19 cellular contexts compared by ENCODE assay signal in the genomic region with DNA sequence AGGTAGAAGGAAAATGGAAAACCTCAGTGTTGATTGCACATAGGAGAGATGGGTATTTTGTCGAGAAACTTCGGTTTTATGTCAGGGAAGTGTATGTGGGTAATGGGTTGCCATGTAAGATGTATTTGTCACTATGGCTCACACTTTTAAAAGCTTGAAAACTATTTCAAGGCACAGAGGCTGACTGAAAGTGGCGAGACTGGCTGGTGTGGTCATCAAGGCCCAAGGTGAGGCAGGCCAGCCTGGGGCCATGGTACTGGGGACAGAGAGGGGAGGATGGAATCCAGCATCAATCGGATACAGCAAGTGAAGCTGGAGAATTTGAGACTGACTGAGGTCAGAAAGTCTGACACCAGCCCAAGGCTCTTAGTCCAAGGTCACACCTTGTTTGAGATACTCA. TPM values are rescaled to one million over a fixed set of nuclear protein-coding genes. Genes with fewer than 3 reads are reported as not detected.
DNase-seq lines count a peak whose midpoint lies in the region; ATAC-seq and TF ChIP-seq lines count a peak whose summit lies in the region.
"Had no signal": no experiment of that assay in that cellular context is flagged by ENCODE, and none has a peak within 500 bp of the region (broad histone marks: within the 10 kb centered on the region; RNA-seq: fewer than 3 reads in every experiment).

No MANE protein-coding gene starts in this region.

- peak overlapping the region; percentile 66 for H3K27ac ChIP-seq in cingulate gyrus (ENCODE audit: low read depth, low read length)
- no peak overlapping the region for H3K27ac ChIP-seq in neural progenitor cell

- H3K9me3 Mint-ChIP-seq in activated CD8-positive, alpha-beta T cell treated with anti-CD3 and anti-CD28 coated beads, Interleukin-2, amount 10 ng/mL, durations not matched to agents 7 days and 5 days (ENCODE audit: insufficient read depth): no peaks in the 10 kb centered on the region
- H3K9me3 Mint-ChIP-seq in activated CD8-positive, alpha-beta T cell treated with anti-CD3 and anti-CD28 coated beads for 36 hours: no peaks in the 10 kb centered on the region
- H3K9me3 Mint-ChIP-seq in neural progenitor cell: no peaks in the 10 kb centered on the region
- no peaks in the 10 kb centered on the region for H3K9me3 Mint-ChIP-seq in activated naive CD8-positive, alpha-beta T cell treated with anti-CD3 and anti-CD28 coated beads for 36 hours

- no peak for TF ChIP-seq CTCF in activated CD8-positive, alpha-beta T cell treated with anti-CD3 and anti-CD28 coated beads for 36 hours (IDR thresholded peaks at IDR 0.05)
- TF ChIP-seq CTCF in neural progenitor cell (IDR thresholded peaks at IDR 0.05): no peak

- H3K9ac ChIP-seq in neural progenitor cell: no peak overlapping the region

- peaks cover 39% of the 10 kb centered on the region for H3K36me3 Mint-ChIP-seq in activated CD8-positive, alpha-beta T cell treated with anti-CD3 and anti-CD28 coated beads, Interleukin-2, amount 10 ng/mL, durations not matched to agents 7 days and 5 days (ENCODE audit: low read depth)
- H3K36me3 Mint-ChIP-seq in activated CD8-positive, alpha-beta T cell treated with anti-CD3 and anti-CD28 coated beads for 36 hours (ENCODE audit: low read depth): peaks cover 31% of the 10 kb centered on the region
- H3K36me3 Mint-ChIP-seq in neural progenitor cell: peaks cover 23% of the 10 kb centered on the region
- peaks cover 14% of the 10 kb centered on the region for H3K36me3 Mint-ChIP-seq in activated naive CD8-positive, alpha-beta T cell treated with anti-CD3 and anti-CD28 coated beads for 36 hours

- no peaks in the 10 kb centered on the region for H3K9me3 ChIP-seq in neural progenitor cell (ENCODE audit: low read depth)

- H3K4me3 Mint-ChIP-seq in activated CD8-positive, alpha-beta T cell treated with anti-CD3 and anti-CD28 coated beads, Interleukin-2, amount 10 ng/mL, durations not matched to agents 7 days and 5 days: no peak overlapping the region
- no peak overlapping the region for H3K4me3 Mint-ChIP-seq in activated CD8-positive, alpha-beta T cell treated with anti-CD3 and anti-CD28 coated beads for 36 hours
- no peak overlapping the region for H3K4me3 Mint-ChIP-seq in neural progenitor cell
- no peak overlapping the region for H3K4me3 Mint-ChIP-seq in activated naive CD8-positive, alpha-beta T cell treated with anti-CD3 and anti-CD28 coated beads for 36 hours

- no peaks in the 10 kb centered on the region for H3K4me1 Mint-ChIP-seq in activated CD8-positive, alpha-beta T cell treated with anti-CD3 and anti-CD28 coated beads, Interleukin-2, amount 10 ng/mL, durations not matched to agents 7 days and 5 days (ENCODE audit: low read depth)
- no peaks in the 10 kb centered on the region for H3K4me1 Mint-ChIP-seq in activated CD8-positive, alpha-beta T cell treated with anti-CD3 and anti-CD28 coated beads for 36 hours (ENCODE audit: low read depth)
- H3K4me1 Mint-ChIP-seq in neural progenitor cell: peaks cover 36% of the 10 kb centered on the region
- peaks cover 2% of the 10 kb centered on the region for H3K4me1 Mint-ChIP-seq in activated naive CD8-positive, alpha-beta T cell treated with anti-CD3 and anti-CD28 coated beads for 36 hours

- POLR2A ChIA-PET in activated CD8-positive, alpha-beta T cell treated with anti-CD3 and anti-CD28 coated beads, Interleukin-2, amount 10 ng/mL, durations not matched to agents 7 days and 5 days (lab: Charles Lee): no interaction called here
- POLR2A ChIA-PET in activated CD8-positive, alpha-beta T cell treated with anti-CD3 and anti-CD28 coated beads for 36 hours (lab: Charles Lee): no interaction called here

- H3K27me3 Mint-ChIP-seq in activated CD8-positive, alpha-beta T cell treated with anti-CD3 and anti-CD28 coated beads, Interleukin-2, amount 10 ng/mL, durations not matched to agents 7 days and 5 days (ENCODE audit: low read depth): no peaks in the 10 kb centered on the region
- H3K27me3 Mint-ChIP-seq in activated CD8-positive, alpha-beta T cell treated with anti-CD3 and anti-CD28 coated beads for 36 hours: no peaks in the 10 kb centered on the region
- peaks cover 12% of the 10 kb centered on the region for H3K27me3 Mint-ChIP-seq in neural progenitor cell (ENCODE audit: insufficient read depth, low read depth)
- H3K27me3 Mint-ChIP-seq in activated naive CD8-positive, alpha-beta T cell treated with anti-CD3 and anti-CD28 coated beads for 36 hours: no peaks in the 10 kb centered on the region

- no peak for ATAC-seq in activated CD8-positive, alpha-beta T cell treated with anti-CD3 and anti-CD28 coated beads, Interleukin-2, amount 10 ng/mL, durations not matched to agents 7 days and 5 days
- no peak for ATAC-seq in activated CD8-positive, alpha-beta T cell treated with anti-CD3 and anti-CD28 coated beads for 36 hours

- no peaks in the 10 kb centered on the region for H3K36me3 ChIP-seq in neural progenitor cell

- no peak overlapping the region for H3K4me2 ChIP-seq in neural progenitor cell

- no peaks in the 10 kb centered on the region for H4K20me1 ChIP-seq in neural progenitor cell (ENCODE audit: low read depth)

- H3F3A ChIP-seq in neural progenitor cell (ENCODE audit: low read depth): no peaks in the 10 kb centered on the region

- H3K4me1 ChIP-seq in neural progenitor cell: peaks cover 15% of the 10 kb centered on the region

- H2AFZ ChIP-seq in neural progenitor cell (replicated peaks): no peak overlapping the region

- no peak overlapping the region for H3K4me3 ChIP-seq in neural progenitor cell

- H3K27me3 ChIP-seq in neural progenitor cell: no peaks in the 10 kb centered on the region

- no peak for DNase-seq in activated CD8-positive, alpha-beta T cell treated with anti-CD3 and anti-CD28 coated beads, Interleukin-2, amount 10 ng/mL, durations not matched to agents 7 days and 5 days
- no peak for DNase-seq in activated CD8-positive, alpha-beta T cell treated with anti-CD3 and anti-CD28 coated beads for 36 hours
- DNase-seq in neural progenitor cell (ENCODE audit: low spot score) (no peak), posterior cingulate gyrus (no peak), dermis blood vessel endothelial cell (no peak)
- no peak for DNase-seq in activated naive CD8-positive, alpha-beta T cell treated with anti-CD3 and anti-CD28 coated beads for 36 hours
- DNase-seq in activated naive CD4-positive, alpha-beta T cell treated with anti-CD3 and anti-CD28 coated beads, Interleukin-2, amount 50 U/mL, for 16 hours: no peak
- DNase-seq: DMS 273 treated with DMSO at 0.1 percent for 48 hours; GF-D8; GOT3; KBM-7; NCI-H1417 treated with DMSO at 0.1 percent for 48 hours; NCI-H1930; NCI-H2171; NCI-H446; NCI-H69; NK-92 treated with Interleukin-12 subunit alpha and Interleukin-12 subunit beta, amount 100 ng/mL, for 24 hours; OCI-M1 had no signal

- intact Hi-C loops in activated CD8-positive, alpha-beta T cell treated with anti-CD3 and anti-CD28 coated beads for 36 hours (cut with micrococcal nuclease): no loop called here
- intact Hi-C loops in posterior cingulate gyrus (cut with DNase I): no loop called here

- no peaks in the 10 kb centered on the region for H3K79me2 ChIP-seq in neural progenitor cell (ENCODE audit: low read depth)

- peak overlapping the region; percentile 4 for H3K27ac Mint-ChIP-seq in activated CD8-positive, alpha-beta T cell treated with anti-CD3 and anti-CD28 coated beads, Interleukin-2, amount 10 ng/mL, durations not matched to agents 7 days and 5 days
- no peak overlapping the region for H3K27ac Mint-ChIP-seq in activated CD8-positive, alpha-beta T cell treated with anti-CD3 and anti-CD28 coated beads for 36 hours
- peak overlapping the region; percentile 92 for H3K27ac Mint-ChIP-seq in neural progenitor cell
- H3K27ac Mint-ChIP-seq in activated naive CD8-positive, alpha-beta T cell treated with anti-CD3 and anti-CD28 coated beads for 36 hours: no peak overlapping the region

- CTCF ChIA-PET in activated CD8-positive, alpha-beta T cell treated with anti-CD3 and anti-CD28 coated beads, Interleukin-2, amount 10 ng/mL, durations not matched to agents 7 days and 5 days (lab: Charles Lee): interaction anchor here (2.0 kb wide), 1 partner anchor 331 kb away, joined by 5 read pairs; no protein-coding TSS in a partner anchor
- CTCF ChIA-PET in activated CD8-positive, alpha-beta T cell treated with anti-CD3 and anti-CD28 coated beads for 36 hours (lab: Charles Lee): no interaction called here

RNA-seq across cellular contexts. Expression of gene TTC7A, which starts 51.8 kb away (rescaled TPM):
- total RNA-seq in activated CD8-positive, alpha-beta T cell treated with anti-CD3 and anti-CD28 coated beads, Interleukin-2, amount 10 ng/mL, durations not matched to agents 7 days and 5 days: 10 to 100 TPM; 59.3 to 61.0 TPM
- 10 to 100 TPM; 51.6 to 54.7 TPM for total RNA-seq in activated CD8-positive, alpha-beta T cell treated with anti-CD3 and anti-CD28 coated beads for 36 hours
- total RNA-seq in neural progenitor cell (ENCODE audit: low replicate concordance) (15.5 and 16.5 TPM in 2 replicates), dermis blood vessel endothelial cell (12.5 and 13.4 TPM in 2 replicates)
- total RNA-seq in activated naive CD8-positive, alpha-beta T cell treated with anti-CD3 and anti-CD28 coated beads for 36 hours: 10 to 100 TPM; 55.0 to 56.6 TPM

Comparison
In these comparisons a context has a peak if more than half of its experiments do, and no peak if none do; other contexts are left out.
1. H3K27ac Mint-ChIP-seq: peak in activated CD8-positive, alpha-beta T cell treated with anti-CD3 and anti-CD28 coated beads, Interleukin-2, amount 10 ng/mL, durations not matched to agents 7 days and 5 days (single experiment) and neural progenitor cell (single experiment); none in activated CD8-positive, alpha-beta T cell treated with anti-CD3 and anti-CD28 coated beads for 36 hours (single experiment) and activated naive CD8-positive, alpha-beta T cell treated with anti-CD3 and anti-CD28 coated beads for 36 hours (single experiment).